ENCODE assay signal across 1 cellular context in genomic region chr11:26843539-26843938, GRCh38.
TF ChIP-seq lines count a peak whose summit lies in the region.

No MANE protein-coding gene starts in this region.

TF ChIP-seq in SK-N-SH, 30 proteins besides CTCF, POLR2A, EP300 and RAD21 (continued from another document):
- TF ChIP-seq ZBTB33 (IDR thresholded peaks at IDR 0.05; ENCODE audit: borderline replicate concordance, low read depth) (no peak), FOXM1 (IDR thresholded peaks at IDR 0.05; ENCODE audit: low read depth) (0 out of 2 replicates have a peak, but pooled peaks have one; percentile 27), GABPA (IDR thresholded peaks at IDR 0.05; ENCODE audit: low read depth) (no peak), TCF12 (IDR thresholded peaks at IDR 0.05) (peak; percentile 77), JUND (IDR thresholded peaks at IDR 0.05) (peak; percentile 35; the same call in 1 of the 2 replicates), GATA2 (CRISPR knock-in tag; IDR thresholded peaks at IDR 0.05) (no peak), FOSL2 (IDR thresholded peaks at IDR 0.05; ENCODE audit: borderline replicate concordance, low read depth) (no peak), REST (IDR thresholded peaks at IDR 0.05; ENCODE audit: low read depth, low read length) (no peak), CHD2 (IDR thresholded peaks at IDR 0.05; ENCODE audit: low read length, partially characterized antibody) (no peak)
